Comparison of ENCODE assay signal across 8 cellular contexts in the genomic region with DNA sequence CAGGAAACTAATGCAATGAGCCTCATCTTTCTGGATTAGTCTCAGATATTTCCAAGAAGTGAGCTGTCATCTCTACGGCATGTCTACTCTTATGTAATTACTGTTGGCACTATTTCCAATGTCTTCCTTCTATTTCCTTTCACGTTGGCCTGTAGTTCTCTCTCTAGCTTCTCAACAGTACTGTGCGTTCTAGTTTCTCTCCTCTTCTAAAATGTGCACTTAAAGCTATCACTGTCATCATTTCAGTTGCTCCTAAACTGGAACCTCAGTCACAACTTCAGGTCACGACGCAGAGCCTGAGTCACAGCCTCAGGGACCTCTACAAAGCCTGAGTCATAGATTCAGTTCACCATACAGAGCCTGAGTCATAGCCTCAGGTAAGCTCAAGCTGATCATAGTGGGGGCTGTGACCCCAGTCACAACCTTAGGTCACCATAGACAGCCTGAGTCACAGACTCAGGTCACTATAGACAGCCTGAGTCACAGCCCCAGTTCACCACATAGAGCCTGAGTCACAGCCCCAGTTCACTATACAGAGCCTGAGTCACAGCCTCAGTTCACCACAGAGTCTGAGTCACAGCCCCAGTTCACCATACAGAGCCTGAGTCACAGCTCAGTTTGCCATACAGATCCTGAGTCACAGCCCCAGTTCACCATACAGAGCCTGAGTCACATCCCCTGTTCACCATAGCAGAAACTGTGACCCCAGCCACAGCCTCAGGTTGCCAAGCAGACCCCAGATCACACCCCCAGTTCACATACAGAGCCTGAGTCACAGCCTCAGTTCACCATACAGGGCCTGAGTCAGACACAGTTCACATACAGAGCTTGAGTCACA. TPM values are rescaled to one million over a fixed set of nuclear protein-coding genes. Genes with fewer than 3 reads are reported as not detected.
DNase-seq lines count a peak whose midpoint lies in the region; ATAC-seq, FAIRE-seq and TF ChIP-seq lines count a peak whose summit lies in the region.

No MANE protein-coding gene starts in this region.

- no peaks in the 10 kb centered on the region; a peak in 1 of 4 replicates for H3K27me3 ChIP-seq in GM12878 (replicated peaks in 1 of 2; ENCODE audit: control insufficient read depth in 2 of 2, insufficient read depth in 2 of 2, low read length in 1 of 2)
- no peaks in the 10 kb centered on the region for H3K27me3 ChIP-seq in transverse colon

- H3K4me1 ChIP-seq in GM12878 (ENCODE audit: control insufficient read depth, insufficient read depth, low read length), result no peaks in the 10 kb centered on the region
- H3K4me1 ChIP-seq in mucosa of descending colon (ENCODE audit: low read depth), result no peaks in the 10 kb centered on the region
- H3K4me1 ChIP-seq in transverse colon, result peaks cover 0 to 8% (median 3%) of the 10 kb centered on the region in 4 donors

- H3K9me3 ChIP-seq in GM12878 (replicated peaks; ENCODE audit: control insufficient read depth, insufficient read depth, low read length), result no peaks in the 10 kb centered on the region
- no peaks in the 10 kb centered on the region for H3K9me3 ChIP-seq in mucosa of descending colon
- H3K9me3 ChIP-seq in transverse colon, result no peaks in the 10 kb centered on the region

- TF ChIP-seq EP300 in GM12878 (IDR thresholded peaks at IDR 0.05; ENCODE audit: borderline replicate concordance in 1 of 2, control insufficient read depth in 1 of 2, low read depth in 2 of 2, low read length in 2 of 2), result no peak
- TF ChIP-seq EP300 in transverse colon (IDR thresholded peaks at IDR 0.05; ENCODE audit: low read depth), result peak; percentile 1

- no peak overlapping the region for H2AFZ ChIP-seq in GM12878 (ENCODE audit: control insufficient read depth, low read depth, low read length)

- no peaks in the 10 kb centered on the region; the same call in 1 of the 2 replicates for H4K20me1 ChIP-seq in GM12878 (ENCODE audit: control insufficient read depth, insufficient read depth)

- SMC1A ChIA-PET in GM12878 (lab: Charles Lee; ENCODE audit: uncharacterized antibody, unreplicated experiment), result no interaction called here

- DNase-seq in AG08395 (ENCODE audit: low spot score) (peak; percentile 59), NCI-H460 (ENCODE audit: extremely low read depth, low read depth) (peak; percentile 68), GM12878 (ENCODE audit: low read depth, low spot score) (no peak), mucosa of descending colon (peak in 2 of 3 donors; percentile 12 to 40), transverse colon (no peak), HEK293T (ENCODE audit: extremely low spot score) (no peak), NCI-H1436 treated with DMSO at 0.1 percent for 48 hours (lab: John Stamatoyannopoulos, UW) (no peak)

- ATAC-seq in GM12878 (no peak; the same call in 2 of the 3 replicates), mucosa of descending colon (peak; percentile 77), GM19455 (IDR thresholded peaks at IDR 0.05; ENCODE audit: unreplicated experiment) (no peak)

- no peak overlapping the region for H3K9ac ChIP-seq in GM12878 (ENCODE audit: control insufficient read depth, insufficient read depth, low read length)

- H3K27ac ChIP-seq in GM12878 (ENCODE audit: control insufficient read depth, insufficient read depth), result no peak overlapping the region
- peak overlapping the region; percentile 52 to 79 (median 57) for H3K27ac ChIP-seq in transverse colon

- H3K79me2 ChIP-seq in GM12878 (ENCODE audit: control insufficient read depth, insufficient read depth, low read length), result no peaks in the 10 kb centered on the region

- CTCF ChIA-PET in GM12878 (lab: Yijun Ruan, JAX) (no interaction called here), HEK293T (lab: Yijun Ruan, JAX) (no interaction called here)

- no peaks in the 10 kb centered on the region for H3K36me3 ChIP-seq in GM12878 (ENCODE audit: control insufficient read depth in 2 of 2, insufficient read depth in 2 of 2, low read length in 1 of 2)
- H3K36me3 ChIP-seq in mucosa of descending colon (ENCODE audit: low read depth), result no peaks in the 10 kb centered on the region
- H3K36me3 ChIP-seq in transverse colon, result no peaks in the 10 kb centered on the region

- TF ChIP-seq POLR2A in GM12878 (IDR thresholded peaks at IDR 0.05; ENCODE audit: low read depth, low read length) (no peak), transverse colon (IDR thresholded peaks at IDR 0.05) (no peak)

- no TSS peak for BruUV-seq in GM12878 (replicated peaks; lab: Mats Ljungman, UMichigan)

- POLR2A ChIA-PET in GM12878 (lab: Charles Lee), result no interaction called here
- POLR2A ChIA-PET in HEK293T (lab: Yijun Ruan, JAX), result no interaction called here

- WGBS in GM12878 (ENCODE audit: insufficient coverage, insufficient replicate concordance, low lambda C conversion rate, missing lambda C conversion rate), result 0% methylated on average over 5 of the region's 5 CpGs
- WGBS in transverse colon (ENCODE audit: low coverage in 1 of 2), 2 donors, result 39 to 45% methylated on average over 5 of the region's 5 CpGs

- no peak overlapping the region for H3K4me2 ChIP-seq in GM12878 (ENCODE audit: control insufficient read depth, insufficient read depth)

- in situ Hi-C loops in GM12878 (cut with MboI) (no loop called here), transverse colon (cut with MboI; ENCODE audit: low pct_ligation_motif_present in 1 of 4, low pct_unique_long_range_greater_than_20kb in 1 of 4, low sequenced_read_pairs in 3 of 4) (loop anchor here in 2 of 4 donors (10.0 to 25.0 kb wide), 2 partner anchors 170 to 172 kb away; no protein-coding TSS in a partner anchor)

- no peak for FAIRE-seq in GM12878 (lab: Jason Lieb, UNC)

- intact Hi-C loops in GM12878 (cut with micrococcal nuclease; ENCODE audit: unreplicated experiment), result no loop called here
- intact Hi-C loops in mucosa of descending colon (cut with DNase I, micrococcal nuclease), result no loop called here
- intact Hi-C loops in transverse colon (cut with DNase I; ENCODE audit: low total_unique reads), result no loop called here

- H3K4me3 ChIP-seq in GM12878 (no peak overlapping the region), mucosa of descending colon (no peak overlapping the region), transverse colon (no peak overlapping the region)

- RAD21 ChIA-PET in GM12878 (lab: Charles Lee; ENCODE audit: unreplicated experiment), result no interaction called here

- no peak for TF ChIP-seq RAD21 in GM12878 (IDR thresholded peaks at IDR 0.05; ENCODE audit: insufficient read depth, low read depth, low read length)

- TF ChIP-seq CTCF in GM12878 (IDR thresholded peaks at IDR 0.05 in 2 of 3, conservative IDR thresholded peaks at IDR 0.05 in 1 of 3; ENCODE audit: control insufficient read depth in 2 of 3, extremely low read depth in 1 of 3, insufficient read depth in 1 of 3, low read depth in 3 of 3, low read length in 3 of 3) (no peak), mucosa of descending colon (IDR thresholded peaks at IDR 0.05) (no peak), transverse colon (IDR thresholded peaks at IDR 0.05) (no peak)

TF ChIP-seq in GM12878, 131 proteins besides CTCF, POLR2A, EP300 and RAD21 (continues in another document):
- no peak for TF ChIP-seq NBN (IDR thresholded peaks at IDR 0.05)
- TF ChIP-seq BCL3 (IDR thresholded peaks at IDR 0.05; ENCODE audit: borderline replicate concordance, insufficient read depth, low read depth, low read length, poor library complexity, severe bottlenecking), result peak; percentile 98

TF ChIP-seq in HEK293T, 16 proteins besides CTCF, POLR2A, EP300 and RAD21 (continues in another document):
- TF ChIP-seq L3MBTL2 (conservative IDR thresholded peaks at IDR 0.05) (no peak), ARNT (IDR thresholded peaks at IDR 0.05) (no peak), TARDBP (IDR thresholded peaks at IDR 0.05) (no peak), HDGF (IDR thresholded peaks at IDR 0.05; ENCODE audit: borderline replicate concordance) (no peak), NFRKB (IDR thresholded peaks at IDR 0.05) (no peak), LEF1 (IDR thresholded peaks at IDR 0.05; ENCODE audit: borderline replicate concordance) (no peak), ELF4 (IDR thresholded peaks at IDR 0.05) (no peak), PKNOX1 (IDR thresholded peaks at IDR 0.05) (no peak), SP1 (IDR thresholded peaks at IDR 0.05) (no peak), FOXA1 (IDR thresholded peaks at IDR 0.05) (no peak), SUZ12 (IDR thresholded peaks at IDR 0.05) (no peak), BHLHE40 (IDR thresholded peaks at IDR 0.05; ENCODE audit: borderline replicate concordance) (no peak), CTBP1 (IDR thresholded peaks at IDR 0.05; ENCODE audit: borderline replicate concordance) (no peak), ZNF384 (IDR thresholded peaks at IDR 0.05) (no peak)

RNA-seq across cellular contexts. Expression of gene WNT9A, which starts 13.0 kb away (rescaled TPM):
- total RNA-seq in NCI-H460 (2014; rRNA removed; shearing (Covaris generic)), result 0.06 and 0.10 TPM in 2 replicates
- polyA plus RNA-seq in NCI-H460 (2014; cell fraction: nucleus; rRNA removed), result 0.22 TPM in 1 of 2 replicates, not detected in the other
- total RNA-seq in GM12878 (2013; cell fraction: nucleolus; rRNA removed), result not detected in 2 replicates
- total RNA-seq in GM12878 (2014; rRNA removed), result not detected in 2 replicates
- not detected in 2 replicates for total RNA-seq in GM12878 (2014; rRNA removed; fragmentation: Illumina TruSeq; extraction: Trizol)
- total RNA-seq in GM12878 (2021), result not detected in 2 replicates
- polyA plus RNA-seq in GM12878 (2011; ENCODE audit: low read depth), result not detected
- polyA plus RNA-seq in GM12878 (2011; rRNA removed), result not detected in 2 replicates
- 0.04 TPM in 1 of 2 replicates, not detected in the other for polyA plus RNA-seq in GM12878 (2011; cell fraction: cytosol; rRNA removed)
- polyA plus RNA-seq in GM12878 (2011; cell fraction: nucleus; rRNA removed), result not detected in 2 replicates
- 0.04 TPM in 2 replicates for polyA plus RNA-seq in GM12878 (2012)
- not detected in 2 replicates for polyA plus RNA-seq in GM12878 (2014; fragmentation: Illumina TruSeq; extraction: Trizol)
- not detected for polyA plus RNA-seq in GM12878 (2014; fragmentation: Nextera tagmentation; extraction: Ambion mirVana)
- not detected in 2 replicates for polyA plus RNA-seq in GM12878 (2014; rRNA removed)
- not detected for polyA plus RNA-seq in GM12878 (2016; fragmentation: Nextera tagmentation; extraction: Ambion mirVana)
- not detected in 2 replicates for polyA minus RNA-seq in GM12878 (2011; rRNA and poly(A)+ RNA removed)
- not detected in 2 replicates for polyA minus RNA-seq in GM12878 (2011; cell fraction: cytosol; rRNA and poly(A)+ RNA removed)
- not detected in 2 replicates for polyA minus RNA-seq in GM12878 (2011; cell fraction: nucleus; rRNA and poly(A)+ RNA removed)
- 10 to 100 TPM in 1 of 3 donors, 1 to 10 TPM in 2; 1.7 to 12.7 (median 2.4) TPM for total RNA-seq in mucosa of descending colon
- 1 to 10 TPM; 1.2 to 4.0 (median 1.8) TPM for total RNA-seq in transverse colon

Comparison
In these comparisons a context has a peak if more than half of its experiments do, and no peak if none do; other contexts are left out.
1. DNase-seq: peak in AG08395 (single experiment), NCI-H460 (single experiment) and mucosa of descending colon (2 of 3); none in GM12878 (single experiment), transverse colon (single experiment), HEK293T (single experiment) and NCI-H1436 treated with DMSO at 0.1 percent for 48 hours (single experiment).